In the genomic region with DNA sequence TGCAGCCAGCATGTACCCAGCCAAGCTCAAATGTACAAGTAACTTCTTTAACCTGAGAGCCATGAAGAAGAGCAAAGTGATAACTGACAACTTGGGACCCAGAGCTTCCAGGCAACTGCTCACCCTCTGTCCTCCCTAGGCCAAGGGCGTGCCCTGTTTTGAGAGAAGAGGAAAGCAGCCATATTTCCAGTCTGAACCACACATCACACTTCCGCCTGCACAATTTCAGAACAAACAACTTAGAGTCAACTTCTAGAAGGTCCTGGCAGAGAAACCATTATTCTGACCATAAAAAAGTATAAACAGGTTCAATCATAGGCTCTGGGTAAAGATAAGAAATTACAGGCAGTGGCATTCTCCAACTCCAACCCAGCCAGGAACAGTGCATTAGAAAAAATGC, we compare ENCODE assay signal across 10 cellular contexts. TPM values are rescaled to one million over a fixed set of nuclear protein-coding genes. Genes with fewer than 3 reads are reported as not detected.
A peak's percentile ranks its signal among the peaks of the same experiment; 100 is the strongest.
DNase-seq lines count a peak whose midpoint lies in the region; ATAC-seq and TF ChIP-seq lines count a peak whose summit lies in the region.
"Had no signal": no experiment of that assay in that cellular context is flagged by ENCODE, and none has a peak within 500 bp of the region (broad histone marks: within the 10 kb centered on the region; RNA-seq: fewer than 3 reads in every experiment).

No MANE protein-coding gene starts in this region.

- H4K20me1 ChIP-seq in neural progenitor cell (ENCODE audit: low read depth), result peaks cover 28% of the 10 kb centered on the region

- no peaks in the 10 kb centered on the region for H3K9me3 Mint-ChIP-seq in neural progenitor cell
- H3K9me3 Mint-ChIP-seq: effector memory CD8-positive, alpha-beta T cell had no signal

- H3K4me3 Mint-ChIP-seq in neural progenitor cell, result no peak overlapping the region
- H3K4me3 Mint-ChIP-seq: effector memory CD8-positive, alpha-beta T cell had no signal

- no peaks in the 10 kb centered on the region for H3K36me3 ChIP-seq in neural progenitor cell

- H3K36me3 Mint-ChIP-seq in neural progenitor cell, result peaks cover 15% of the 10 kb centered on the region

- peak overlapping the region; percentile 24 for H3K4me2 ChIP-seq in neural progenitor cell

- H3K27me3 ChIP-seq in neural progenitor cell, result no peaks in the 10 kb centered on the region

- TF ChIP-seq CTCF in fibroblast of villous mesenchyme (IDR thresholded peaks at IDR 0.05; ENCODE audit: insufficient read depth, low read depth, low read length) (no peak), neural progenitor cell (IDR thresholded peaks at IDR 0.05) (no peak)

- ATAC-seq in Right ventricle myocardium inferior, result peak; percentile 14
- ATAC-seq in HG03432 (IDR thresholded peaks at IDR 0.05; ENCODE audit: unreplicated experiment), result no peak
- ATAC-seq: effector memory CD8-positive, alpha-beta T cell had no signal

- peaks cover 41% of the 10 kb centered on the region for H3K4me1 Mint-ChIP-seq in neural progenitor cell

- peaks cover 31% of the 10 kb centered on the region for H3K4me1 ChIP-seq in neural progenitor cell

- intact Hi-C loops in Right ventricle myocardium inferior (cut with DNase I), result loop anchor here (5.0 kb wide), 1 partner anchor 50 kb away; the partner anchor contains the start of gene ITGB5
- intact Hi-C loops in cardiac septum (cut with DNase I), result loop anchor here (2.0 kb wide), 1 partner anchor 42 kb away; no protein-coding TSS in a partner anchor

- no peak overlapping the region for H3K27ac ChIP-seq in neural progenitor cell

- no peak overlapping the region for H3K9ac ChIP-seq in neural progenitor cell

- no peak overlapping the region for H2AFZ ChIP-seq in neural progenitor cell (replicated peaks)

- H3K9me3 ChIP-seq in neural progenitor cell (ENCODE audit: low read depth), result no peaks in the 10 kb centered on the region

- H3K27ac Mint-ChIP-seq in neural progenitor cell, result no peak overlapping the region
- H3K27ac Mint-ChIP-seq: effector memory CD8-positive, alpha-beta T cell had no signal

- H3K4me3 ChIP-seq in fibroblast of villous mesenchyme (ENCODE audit: low read depth, low read length) (no peak overlapping the region), neural progenitor cell (no peak overlapping the region)

- H3K27me3 Mint-ChIP-seq in neural progenitor cell (ENCODE audit: insufficient read depth, low read depth), result no peaks in the 10 kb centered on the region

- H3K79me2 ChIP-seq in neural progenitor cell (ENCODE audit: low read depth), result no peaks in the 10 kb centered on the region

- peaks cover 24% of the 10 kb centered on the region for H3F3A ChIP-seq in neural progenitor cell (ENCODE audit: low read depth)

- DNase-seq in Right ventricle myocardium inferior (ENCODE audit: missing footprints) (no peak), cardiac septum (ENCODE audit: low spot score) (no peak), fibroblast of villous mesenchyme (ENCODE audit: low read depth) (peak; percentile 49), neural progenitor cell (ENCODE audit: low spot score) (no peak), NCI-H1105 treated with DMSO at 0.1 percent for 48 hours (lab: John Stamatoyannopoulos, UW) (no peak), NCI-H748 (lab: John Stamatoyannopoulos, UW; ENCODE audit: unreplicated experiment) (no peak), A172 (ENCODE audit: low spot score) (no peak)
- DNase-seq: effector memory CD8-positive, alpha-beta T cell had no signal

RNA-seq across cellular contexts. Expression of gene ITGB5, which starts 50.1 kb away (rescaled TPM):
- total RNA-seq in Right ventricle myocardium inferior, result 109 TPM
- total RNA-seq in cardiac septum, result 180 TPM
- total RNA-seq in fibroblast of villous mesenchyme, result 229 and 231 TPM in 2 replicates
- total RNA-seq in neural progenitor cell (ENCODE audit: low replicate concordance), result 55.8 and 108 TPM in 2 replicates
- 118 and 146 TPM in 2 replicates for total RNA-seq in A172 (2014; rRNA removed; shearing (Covaris generic))
- total RNA-seq: T-helper 2 cell treated with Interferon-gamma antibody and Interleukin-4, amounts not matched to agents 100 ng/mL and 5 ng/mL, for 36 hours had no signal
